8 cellular contexts compared by ENCODE assay signal in genomic region chr10:96124230-96125141, GRCh38. TPM values are rescaled to one million over a fixed set of nuclear protein-coding genes. Genes with fewer than 3 reads are reported as not detected.
A peak's percentile ranks its signal among the peaks of the same experiment; 100 is the strongest.
DNase-seq lines count a peak whose midpoint lies in the region; ATAC-seq and TF ChIP-seq lines count a peak whose summit lies in the region.

No MANE protein-coding gene starts in this region.

- H3K4me3 ChIP-seq in epithelial cell of esophagus (ENCODE audit: low read length) (peak overlapping the region; percentile 53), neutrophil (ENCODE audit: low read depth in 1 of 2, low read length in 1 of 2) (peak overlapping the region; percentile 59 to 60)

- H3K4me3 Mint-ChIP-seq in activated CD4-positive, alpha-beta T cell treated with anti-CD3 and anti-CD28 coated beads, Interleukin-2, amount 10 ng/mL, durations not matched to agents 7 days and 5 days, result no peak overlapping the region
- no peak overlapping the region for H3K4me3 Mint-ChIP-seq in activated CD4-positive, alpha-beta T cell treated with anti-CD3 and anti-CD28 coated beads for 36 hours
- no peak overlapping the region for H3K4me3 Mint-ChIP-seq in activated naive CD4-positive, alpha-beta T cell treated with anti-CD3 and anti-CD28 coated beads, Interleukin-2, amount 10 ng/mL, durations not matched to agents 7 days and 5 days

- peaks cover 10% of the 10 kb centered on the region for H3K4me1 Mint-ChIP-seq in activated CD4-positive, alpha-beta T cell treated with anti-CD3 and anti-CD28 coated beads, Interleukin-2, amount 10 ng/mL, durations not matched to agents 7 days and 5 days
- H3K4me1 Mint-ChIP-seq in activated CD4-positive, alpha-beta T cell treated with anti-CD3 and anti-CD28 coated beads for 36 hours, result peaks cover 4% of the 10 kb centered on the region
- H3K4me1 Mint-ChIP-seq in activated naive CD4-positive, alpha-beta T cell treated with anti-CD3 and anti-CD28 coated beads, Interleukin-2, amount 10 ng/mL, durations not matched to agents 7 days and 5 days, result peaks cover 12% of the 10 kb centered on the region

- TF ChIP-seq CTCF in epithelial cell of esophagus (IDR thresholded peaks at IDR 0.05; ENCODE audit: insufficient read depth, low read depth, low read length, missing control alignments), result no peak
- no peak for TF ChIP-seq CTCF in neutrophil (IDR thresholded peaks at IDR 0.05)

- peak overlapping the region; percentile 80 for H3K27ac ChIP-seq in neutrophil

- no peak for ATAC-seq in activated CD4-positive, alpha-beta T cell treated with anti-CD3 and anti-CD28 coated beads for 36 hours
- ATAC-seq in HG03095 (IDR thresholded peaks at IDR 0.05; ENCODE audit: unreplicated experiment), result no peak

- peaks cover 9% of the 10 kb centered on the region for H3K9me3 Mint-ChIP-seq in activated CD4-positive, alpha-beta T cell treated with anti-CD3 and anti-CD28 coated beads, Interleukin-2, amount 10 ng/mL, durations not matched to agents 7 days and 5 days
- H3K9me3 Mint-ChIP-seq in activated CD4-positive, alpha-beta T cell treated with anti-CD3 and anti-CD28 coated beads for 36 hours (ENCODE audit: low read depth), result peaks cover 5% of the 10 kb centered on the region
- peaks cover 4% of the 10 kb centered on the region for H3K9me3 Mint-ChIP-seq in activated naive CD4-positive, alpha-beta T cell treated with anti-CD3 and anti-CD28 coated beads, Interleukin-2, amount 10 ng/mL, durations not matched to agents 7 days and 5 days

- intact Hi-C loops in activated CD4-positive, alpha-beta T cell treated with anti-CD3 and anti-CD28 coated beads for 36 hours (cut with DNase I, micrococcal nuclease), result no loop called here

- H3K27me3 ChIP-seq in neutrophil, result peaks cover 35% of the 10 kb centered on the region

- peaks cover 29 to 30% of the 10 kb centered on the region in 2 experiments for H3K4me1 ChIP-seq in neutrophil (ENCODE audit: control insufficient read depth in 1 of 2, insufficient read depth in 1 of 2, low read depth in 1 of 2, low read length in 1 of 2)

- H3K9me3 ChIP-seq in neutrophil, result no peaks in the 10 kb centered on the region

- peaks cover 52% of the 10 kb centered on the region for H3K27me3 Mint-ChIP-seq in activated CD4-positive, alpha-beta T cell treated with anti-CD3 and anti-CD28 coated beads, Interleukin-2, amount 10 ng/mL, durations not matched to agents 7 days and 5 days
- H3K27me3 Mint-ChIP-seq in activated CD4-positive, alpha-beta T cell treated with anti-CD3 and anti-CD28 coated beads for 36 hours, result peaks cover 52% of the 10 kb centered on the region
- peaks cover 63% of the 10 kb centered on the region for H3K27me3 Mint-ChIP-seq in activated naive CD4-positive, alpha-beta T cell treated with anti-CD3 and anti-CD28 coated beads, Interleukin-2, amount 10 ng/mL, durations not matched to agents 7 days and 5 days

- DNase-seq in activated CD4-positive, alpha-beta T cell treated with anti-CD3 and anti-CD28 coated beads, Interleukin-2, amount 10 ng/mL, durations not matched to agents 7 days and 5 days, result peak; percentile 5
- no peak for DNase-seq in activated CD4-positive, alpha-beta T cell treated with anti-CD3 and anti-CD28 coated beads for 36 hours
- DNase-seq in NOMO-1 (lab: John Stamatoyannopoulos, UW; ENCODE audit: unreplicated experiment in 2 of 2) (peak; percentile 91 to 92), epithelial cell of esophagus (ENCODE audit: low read depth) (peak; percentile 74), T1000 (lab: John Stamatoyannopoulos, UW) (no peak)
- no peak for DNase-seq in activated naive CD4-positive, alpha-beta T cell treated with anti-CD3 and anti-CD28 coated beads, Interleukin-2, amount 10 ng/mL, durations not matched to agents 7 days and 5 days

- no peaks in the 10 kb centered on the region for H3K36me3 ChIP-seq in neutrophil

- CTCF ChIA-PET in activated CD4-positive, alpha-beta T cell treated with anti-CD3 and anti-CD28 coated beads, Interleukin-2, amount 10 ng/mL, durations not matched to agents 7 days and 5 days (lab: Charles Lee), result interaction anchor here (1.8 kb wide), 1 partner anchor 10 kb away, joined by 5 read pairs; no protein-coding TSS in a partner anchor
- CTCF ChIA-PET in activated CD4-positive, alpha-beta T cell treated with anti-CD3 and anti-CD28 coated beads for 36 hours (lab: Charles Lee), result interaction anchor here (0.7 to 1.4 kb wide), 4 partner anchors 10 to 417 kb away, joined by 3 to 7 read pairs (median 3); no protein-coding TSS in a partner anchor
- CTCF ChIA-PET in activated naive CD4-positive, alpha-beta T cell treated with anti-CD3 and anti-CD28 coated beads, Interleukin-2, amount 10 ng/mL, durations not matched to agents 7 days and 5 days (lab: Charles Lee), result no interaction called here

- POLR2A ChIA-PET in activated CD4-positive, alpha-beta T cell treated with anti-CD3 and anti-CD28 coated beads, Interleukin-2, amount 10 ng/mL, durations not matched to agents 7 days and 5 days (lab: Charles Lee), result interaction anchor here (0.5 kb wide), 1 partner anchor 24 kb away, joined by 3 read pairs; no protein-coding TSS in a partner anchor
- POLR2A ChIA-PET in activated CD4-positive, alpha-beta T cell treated with anti-CD3 and anti-CD28 coated beads for 36 hours (lab: Charles Lee), result interaction anchor here (0.6 kb wide), 1 partner anchor 37 kb away, joined by 10 read pairs; no protein-coding TSS in a partner anchor

- no peak overlapping the region for H3K27ac Mint-ChIP-seq in activated CD4-positive, alpha-beta T cell treated with anti-CD3 and anti-CD28 coated beads, Interleukin-2, amount 10 ng/mL, durations not matched to agents 7 days and 5 days
- H3K27ac Mint-ChIP-seq in activated CD4-positive, alpha-beta T cell treated with anti-CD3 and anti-CD28 coated beads for 36 hours, result no peak overlapping the region
- no peak overlapping the region for H3K27ac Mint-ChIP-seq in activated naive CD4-positive, alpha-beta T cell treated with anti-CD3 and anti-CD28 coated beads, Interleukin-2, amount 10 ng/mL, durations not matched to agents 7 days and 5 days

- peaks cover 10% of the 10 kb centered on the region for H3K36me3 Mint-ChIP-seq in activated CD4-positive, alpha-beta T cell treated with anti-CD3 and anti-CD28 coated beads, Interleukin-2, amount 10 ng/mL, durations not matched to agents 7 days and 5 days (ENCODE audit: low read depth)
- peaks cover 4% of the 10 kb centered on the region for H3K36me3 Mint-ChIP-seq in activated CD4-positive, alpha-beta T cell treated with anti-CD3 and anti-CD28 coated beads for 36 hours (ENCODE audit: low read depth)
- peaks cover 10% of the 10 kb centered on the region for H3K36me3 Mint-ChIP-seq in activated naive CD4-positive, alpha-beta T cell treated with anti-CD3 and anti-CD28 coated beads, Interleukin-2, amount 10 ng/mL, durations not matched to agents 7 days and 5 days

RNA-seq across cellular contexts. Expression of gene ZNF518A, which starts 5.6 kb away (rescaled TPM):
- 10 to 100 TPM; 17.8 to 18.9 TPM for total RNA-seq in activated CD4-positive, alpha-beta T cell treated with anti-CD3 and anti-CD28 coated beads, Interleukin-2, amount 10 ng/mL, durations not matched to agents 7 days and 5 days
- 10 to 100 TPM; 13.9 to 14.2 TPM for total RNA-seq in activated CD4-positive, alpha-beta T cell treated with anti-CD3 and anti-CD28 coated beads for 36 hours

Comparison
In these comparisons a context has a peak if more than half of its experiments do, and no peak if none do; other contexts are left out.
1. DNase-seq: peak in activated CD4-positive, alpha-beta T cell treated with anti-CD3 and anti-CD28 coated beads, Interleukin-2, amount 10 ng/mL, durations not matched to agents 7 days and 5 days (single experiment), NOMO-1 (2 of 2) and epithelial cell of esophagus (single experiment); none in activated CD4-positive, alpha-beta T cell treated with anti-CD3 and anti-CD28 coated beads for 36 hours (single experiment), T1000 (single experiment) and activated naive CD4-positive, alpha-beta T cell treated with anti-CD3 and anti-CD28 coated beads, Interleukin-2, amount 10 ng/mL, durations not matched to agents 7 days and 5 days (single experiment).